In genomic region chr2:2719015-2719414, GRCh38 we compare ENCODE assay signal across 19 cellular contexts.
"Had no signal": no experiment of that assay in that cellular context is flagged by ENCODE, and none has a peak within 500 bp of the region (broad histone marks: within the 10 kb centered on the region; RNA-seq: fewer than 3 reads in every experiment).

No MANE protein-coding gene starts in this region.

- H3K27me3 ChIP-seq: cardiac muscle cell, right atrium auricular region, tibial artery, vagina had no signal

- FAIRE-seq: colon, keratinocyte had no signal

- H3K4me1 ChIP-seq: esophagus muscularis mucosa, left ventricle myocardium inferior, right atrium auricular region, tibial artery, vagina had no signal

- H3K36me3 ChIP-seq: cardiac muscle cell, esophagus muscularis mucosa, left ventricle myocardium inferior, right atrium auricular region, tibial artery, vagina, WERI-Rb-1 had no signal

- ATAC-seq: mucosa of descending colon; naive thymus-derived CD4-positive, alpha-beta T cell had no signal

- H3K27ac ChIP-seq: cardiac muscle cell, esophagus muscularis mucosa, left ventricle myocardium inferior, right atrium auricular region, skin epidermis, tibial artery, vagina, WERI-Rb-1 had no signal

- H3K4me3 ChIP-seq: cardiac muscle cell, esophagus muscularis mucosa, left ventricle myocardium inferior, mucosa of descending colon, right atrium auricular region, skin epidermis, tibial artery, vagina had no signal

- H3K9me3 ChIP-seq: esophagus muscularis mucosa, left ventricle myocardium inferior, right atrium auricular region, tibial artery, vagina had no signal

- DNase-seq: activated CD4-positive, alpha-beta memory T cell treated with anti-CD3 and anti-CD28 coated beads for 36 hours; activated naive CD4-positive, alpha-beta T cell treated with anti-CD3 and anti-CD28 coated beads, Interleukin-2, amount 10 ng/mL, durations not matched to agents 7 days and 5 days; activated T-cell treated with anti-CD3 and anti-CD28 coated beads, Interleukin-2, amount 50 U/mL, for 24 hours; hippocampal formation; left ventricle myocardium inferior; mucosa of descending colon; naive thymus-derived CD4-positive, alpha-beta T cell; stimulated activated CD4-positive, alpha-beta T cell treated with anti-CD3 and anti-CD28 coated beads, Interleukin-15, amount 100 ng/mL, for 24 hours; stimulated activated CD4-positive, alpha-beta T cell treated with anti-CD3 and anti-CD28 coated beads, Interleukin-4, amount 100 ng/mL, for 1 hour; stimulated activated naive CD4-positive, alpha-beta T cell; tibial artery; WERI-Rb-1 had no signal
